Comparison of ENCODE assay signal across 11 cellular contexts in genomic region chr12:64612843-64613242, GRCh38. TPM values are rescaled to one million over a fixed set of nuclear protein-coding genes. Genes with fewer than 3 reads are reported as not detected.
DNase-seq lines count a peak whose midpoint lies in the region; ATAC-seq and TF ChIP-seq lines count a peak whose summit lies in the region.
"Had no signal": no experiment of that assay in that cellular context is flagged by ENCODE, and none has a peak within 500 bp of the region (broad histone marks: within the 10 kb centered on the region; RNA-seq: fewer than 3 reads in every experiment).

No MANE protein-coding gene starts in this region.

- intact Hi-C loops in stomach (cut with DNase I; ENCODE audit: low total_unique reads), result loop anchor here (10.0 kb wide), 1 partner anchor 62 kb away; no protein-coding TSS in a partner anchor

- H3K36me3 ChIP-seq in Peyer's patch, result no peaks in the 10 kb centered on the region
- H3K36me3 ChIP-seq in stomach, result no peaks in the 10 kb centered on the region

- POLR2A ChIA-PET in activated CD4-positive, alpha-beta T cell treated with anti-CD3 and anti-CD28 coated beads, Interleukin-2, amount 10 ng/mL, durations not matched to agents 7 days and 5 days (lab: Charles Lee), result no interaction called here

- TF ChIP-seq POLR2A in Peyer's patch (IDR thresholded peaks at IDR 0.05) (no peak), stomach (IDR thresholded peaks at IDR 0.05) (no peak)

- no peaks in the 10 kb centered on the region for H3K9me3 ChIP-seq in Peyer's patch
- no peaks in the 10 kb centered on the region for H3K9me3 ChIP-seq in stomach

- H3K4me1 ChIP-seq in Peyer's patch (peaks cover 0 to 18% (median 10%) of the 10 kb centered on the region in 4 donors), stomach (peaks cover 12 to 78% (median 49%) of the 10 kb centered on the region in 4 donors)

- no peaks in the 10 kb centered on the region for H3K27me3 ChIP-seq in Peyer's patch
- no peaks in the 10 kb centered on the region for H3K27me3 ChIP-seq in stomach

- TF ChIP-seq EP300 in stomach (IDR thresholded peaks at IDR 0.05), result no peak

- H3K27ac Mint-ChIP-seq in activated CD4-positive, alpha-beta T cell treated with anti-CD3 and anti-CD28 coated beads, Interleukin-2, amount 10 ng/mL, durations not matched to agents 7 days and 5 days, result peak overlapping the region; percentile 92
- H3K27ac Mint-ChIP-seq in endothelial cell (ENCODE audit: unreplicated experiment), result peak overlapping the region; percentile 48

- H3K27ac ChIP-seq in Peyer's patch (peak overlapping the region; percentile 22 to 97 (median 90)), stomach (peak overlapping the region in 4 of 5 donors; percentile 93 to 97 (median 96))

- peaks cover 54% of the 10 kb centered on the region for H3K4me1 Mint-ChIP-seq in activated CD4-positive, alpha-beta T cell treated with anti-CD3 and anti-CD28 coated beads, Interleukin-2, amount 10 ng/mL, durations not matched to agents 7 days and 5 days
- peaks cover 38% of the 10 kb centered on the region for H3K4me1 Mint-ChIP-seq in endothelial cell (ENCODE audit: unreplicated experiment)

- TF ChIP-seq CTCF in Peyer's patch (IDR thresholded peaks at IDR 0.05) (no peak), endothelial cell (IDR thresholded peaks at IDR 0.05; ENCODE audit: unreplicated experiment) (no peak), stomach (IDR thresholded peaks at IDR 0.05) (no peak)

- H3K36me3 Mint-ChIP-seq in activated CD4-positive, alpha-beta T cell treated with anti-CD3 and anti-CD28 coated beads, Interleukin-2, amount 10 ng/mL, durations not matched to agents 7 days and 5 days (ENCODE audit: low read depth), result peaks cover 57% of the 10 kb centered on the region
- peaks cover 14% of the 10 kb centered on the region for H3K36me3 Mint-ChIP-seq in endothelial cell (ENCODE audit: low read depth, unreplicated experiment)

- no peaks in the 10 kb centered on the region for H3K9me3 Mint-ChIP-seq in activated CD4-positive, alpha-beta T cell treated with anti-CD3 and anti-CD28 coated beads, Interleukin-2, amount 10 ng/mL, durations not matched to agents 7 days and 5 days
- no peaks in the 10 kb centered on the region for H3K9me3 Mint-ChIP-seq in endothelial cell (ENCODE audit: unreplicated experiment)

- ATAC-seq in HG03159 (IDR thresholded peaks at IDR 0.05; ENCODE audit: unreplicated experiment) (no peak), HG03095 (IDR thresholded peaks at IDR 0.05; ENCODE audit: unreplicated experiment) (no peak)

- 14 to 37% (median 18%) methylated on average over 4 of the region's 4 CpGs for WGBS in stomach, 5 donors

- H3K4me3 ChIP-seq in Peyer's patch, result peak overlapping the region in 3 of 4 donors; percentile 65 to 82 (median 70)
- H3K4me3 ChIP-seq in stomach, result peak overlapping the region; percentile 81 to 97 (median 92)

- no peaks in the 10 kb centered on the region for H3K27me3 Mint-ChIP-seq in activated CD4-positive, alpha-beta T cell treated with anti-CD3 and anti-CD28 coated beads, Interleukin-2, amount 10 ng/mL, durations not matched to agents 7 days and 5 days
- peaks cover 9% of the 10 kb centered on the region for H3K27me3 Mint-ChIP-seq in endothelial cell (ENCODE audit: unreplicated experiment)

- CTCF ChIA-PET in activated CD4-positive, alpha-beta T cell treated with anti-CD3 and anti-CD28 coated beads, Interleukin-2, amount 10 ng/mL, durations not matched to agents 7 days and 5 days (lab: Charles Lee), result interaction anchor here (0.7 to 1.4 kb wide), 2 partner anchors 14 to 100 kb away, joined by 3 to 4 read pairs; no protein-coding TSS in a partner anchor

- no peak for DNase-seq in activated CD4-positive, alpha-beta T cell treated with anti-CD3 and anti-CD28 coated beads, Interleukin-2, amount 10 ng/mL, durations not matched to agents 7 days and 5 days
- no peak for DNase-seq in activated CD4-positive, alpha-beta T cell treated with anti-CD3 and anti-CD28 coated beads, Interleukin-2, amount 50 U/mL, for 48 hours
- DNase-seq in Peyer's patch (no peak), endothelial cell (ENCODE audit: low spot score) (no peak), stomach (no peak), DMS53 treated with DMSO at 0.1 percent for 48 hours (lab: John Stamatoyannopoulos, UW; ENCODE audit: unreplicated experiment) (no peak)
- DNase-seq: activated CD4-positive, alpha-beta T cell treated with anti-CD3 and anti-CD28 coated beads, Interleukin-2, amount 50 U/mL, for 1 hour; cortex of kidney; small intestine had no signal

- peak overlapping the region; percentile 98 for H3K4me3 Mint-ChIP-seq in activated CD4-positive, alpha-beta T cell treated with anti-CD3 and anti-CD28 coated beads, Interleukin-2, amount 10 ng/mL, durations not matched to agents 7 days and 5 days
- H3K4me3 Mint-ChIP-seq in endothelial cell (ENCODE audit: unreplicated experiment), result peak overlapping the region; percentile 91

RNA-seq across cellular contexts. Expression of gene RASSF3, which starts 2.5 kb away (rescaled TPM):
- 100 to 1,000 TPM; 114 to 115 TPM for total RNA-seq in activated CD4-positive, alpha-beta T cell treated with anti-CD3 and anti-CD28 coated beads, Interleukin-2, amount 10 ng/mL, durations not matched to agents 7 days and 5 days
- total RNA-seq in Peyer's patch, result 10 to 100 TPM; 14.3 to 60.2 (median 27.2) TPM
- 43.5 TPM for total RNA-seq in endothelial cell (ENCODE audit: unreplicated experiment)
- 100 to 1,000 TPM in 1 of 5 donors, 10 to 100 TPM in 4; 34.4 to 109 (median 61.0) TPM for total RNA-seq in stomach
- polyA plus RNA-seq in stomach, result 10 to 100 TPM; 29.3 to 68.2 (median 48.6) TPM
